In genomic region chr3:170438836-170439235, GRCh38 we compare ENCODE assay signal across 26 cellular contexts. TPM values are rescaled to one million over a fixed set of nuclear protein-coding genes. Genes with fewer than 3 reads are reported as not detected.
"Had no signal": no experiment of that assay in that cellular context is flagged by ENCODE, and none has a peak within 500 bp of the region (broad histone marks: within the 10 kb centered on the region; RNA-seq: fewer than 3 reads in every experiment).

No MANE protein-coding gene starts in this region.

- DNase-seq: activated CD4-positive, alpha-beta memory T cell treated with anti-CD3 and anti-CD28 coated beads, Interleukin-2, amount 10 ng/mL, durations not matched to agents 7 days and 5 days; activated CD4-positive, alpha-beta T cell treated with anti-CD3 and anti-CD28 coated beads for 1 hour; activated CD4-positive, alpha-beta T cell treated with anti-CD3 and anti-CD28 coated beads for 4 hours; activated CD4-positive, alpha-beta T cell treated with anti-CD3 and anti-CD28 coated beads, Interleukin-2, amount 10 ng/mL, durations not matched to agents 7 days and 5 days; activated CD4-positive, alpha-beta T cell treated with anti-CD3 and anti-CD28 coated beads, Interleukin-2, amount 50 U/mL, for 4 hours; activated effector memory CD4-positive, alpha-beta T cell treated with Interleukin-2 at 50 U/mL for 16 hours; activated gamma-delta T cell treated with Interleukin-2 at 50 U/mL for 16 hours; activated naive CD4-positive, alpha-beta T cell treated with anti-CD3 and anti-CD28 coated beads, Interleukin-2, amount 50 U/mL, for 16 hours; activated naive CD4-positive, alpha-beta T cell treated with Interleukin-2 at 50 U/mL for 16 hours; activated T-cell treated with anti-CD3 and anti-CD28 coated beads, Interleukin-2, amount 50 U/mL, for 4 hours; amniotic stem cell; brain microvascular endothelial cell; cortex of kidney; effector CD8-positive, alpha-beta T cell; foreskin fibroblast; gastrocnemius medialis; glutamatergic neuron; heart left ventricle; T-helper 2 cell had no signal

- H3K27me3 ChIP-seq: brain microvascular endothelial cell, gastrocnemius medialis, heart left ventricle had no signal

- H3K27ac ChIP-seq: brain microvascular endothelial cell, epithelial cell of prostate, gastrocnemius medialis, heart left ventricle, VCaP had no signal

- H3K36me3 ChIP-seq: gastrocnemius medialis had no signal

- FAIRE-seq: astrocyte, bronchial epithelial cell, endometrium, endothelial cell of umbilical vein had no signal

- H3K4me1 ChIP-seq: gastrocnemius medialis, heart left ventricle had no signal

- H3K4me3 ChIP-seq: gastrocnemius medialis, heart left ventricle had no signal

- H3K9me3 ChIP-seq: gastrocnemius medialis, heart left ventricle had no signal

- ATAC-seq: activated T-cell treated with anti-CD3 and anti-CD28 coated beads, Interleukin-2, amount 50 U/mL, for 4 hours; activated T-helper 17 cell treated with anti-CD3 and anti-CD28 coated beads, Interleukin-2, amount 50 U/mL, for 72 hours; gastrocnemius medialis; heart left ventricle had no signal

RNA-seq across cellular contexts. Expression of gene CLDN11, which starts 20.2 kb away (rescaled TPM):
- total RNA-seq: activated CD4-positive, alpha-beta memory T cell treated with anti-CD3 and anti-CD28 coated beads, Interleukin-2, amount 10 ng/mL, durations not matched to agents 7 days and 5 days; activated CD4-positive, alpha-beta T cell treated with anti-CD3 and anti-CD28 coated beads, Interleukin-2, amount 10 ng/mL, durations not matched to agents 7 days and 5 days; activated T-helper 17 cell treated with anti-CD3 and anti-CD28 coated beads, Interleukin-2, amount 50 U/mL, for 72 hours had no signal
